8 cellular contexts compared by ENCODE assay signal in the genomic region with DNA sequence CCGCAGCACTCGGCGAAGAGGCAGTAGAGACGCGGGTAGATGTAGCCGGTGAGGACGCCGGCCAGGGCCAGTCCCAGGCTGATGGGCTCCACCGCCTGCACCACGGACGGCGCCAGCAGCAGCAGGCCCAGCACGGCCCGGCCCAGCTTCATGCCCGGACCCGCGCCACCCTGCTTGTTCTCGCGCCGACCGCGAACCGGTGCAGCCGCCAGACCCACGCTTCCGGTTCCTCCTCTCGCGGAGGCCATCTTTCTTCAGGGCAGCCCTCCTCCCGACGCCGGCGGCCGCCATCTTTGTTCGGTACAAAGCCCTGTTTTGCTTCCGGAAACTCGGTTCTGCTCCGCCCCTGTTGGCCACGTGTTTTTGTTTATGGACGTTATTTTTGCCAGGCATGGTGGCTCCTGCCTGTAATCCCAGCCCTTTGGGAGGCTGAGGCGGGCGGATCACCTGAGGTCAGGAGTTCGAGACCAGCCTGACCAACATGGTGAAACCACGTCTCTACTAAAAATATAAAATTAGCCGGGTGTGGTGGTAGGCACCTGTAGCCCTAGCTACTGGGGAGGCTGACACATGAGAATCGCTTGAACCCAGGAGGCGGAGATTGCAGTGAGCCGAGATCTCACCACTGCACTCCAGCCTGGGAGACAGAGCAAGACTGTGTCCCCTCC. TPM values are rescaled to one million over a fixed set of nuclear protein-coding genes. Genes with fewer than 3 reads are reported as not detected.
DNase-seq lines count a peak whose midpoint lies in the region; ATAC-seq and TF ChIP-seq lines count a peak whose summit lies in the region.

A gene with protein sequence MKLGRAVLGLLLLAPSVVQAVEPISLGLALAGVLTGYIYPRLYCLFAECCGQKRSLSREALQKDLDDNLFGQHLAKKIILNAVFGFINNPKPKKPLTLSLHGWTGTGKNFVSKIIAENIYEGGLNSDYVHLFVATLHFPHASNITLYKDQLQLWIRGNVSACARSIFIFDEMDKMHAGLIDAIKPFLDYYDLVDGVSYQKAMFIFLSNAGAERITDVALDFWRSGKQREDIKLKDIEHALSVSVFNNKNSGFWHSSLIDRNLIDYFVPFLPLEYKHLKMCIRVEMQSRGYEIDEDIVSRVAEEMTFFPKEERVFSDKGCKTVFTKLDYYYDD (minus strand): TSS at position 203 of the 668 bp plus-strand sequence. CDS start 51 bp downstream, at position 152.

- H3K27ac Mint-ChIP-seq in activated CD4-positive, alpha-beta memory T cell treated with anti-CD3 and anti-CD28 coated beads, Interleukin-2, amount 10 ng/mL, durations not matched to agents 7 days and 5 days: peak within 1 kb of the TSS; percentile 76

- peak within 1 kb of the TSS; percentile 82 for H3K4me3 ChIP-seq in lower leg skin (ENCODE audit: low read depth, poor library complexity, severe bottlenecking)

- CTCF ChIA-PET in activated CD4-positive, alpha-beta memory T cell treated with anti-CD3 and anti-CD28 coated beads, Interleukin-2, amount 10 ng/mL, durations not matched to agents 7 days and 5 days (lab: Charles Lee): interaction anchor here (0.6 kb wide), 1 partner anchor 108 kb away, joined by 4 read pairs; no protein-coding TSS in a partner anchor

- no peaks in the 10 kb centered on the region for H3K27me3 Mint-ChIP-seq in activated CD4-positive, alpha-beta memory T cell treated with anti-CD3 and anti-CD28 coated beads, Interleukin-2, amount 10 ng/mL, durations not matched to agents 7 days and 5 days

- DNase-seq in C1 segment of cervical spinal cord (lab: John Stamatoyannopoulos, UW) (peak; percentile 30 to 94 (median 88)), NCI-H82 treated with DMSO at 0.1 percent for 48 hours (lab: John Stamatoyannopoulos, UW; ENCODE audit: unreplicated experiment) (peak; percentile 92), ecto neural progenitor cell (ENCODE audit: low spot score) (peak; percentile 94), lower leg skin (ENCODE audit: low spot score in 2 of 2) (peak; percentile 96 to 99)
- peak; percentile 95 for DNase-seq in activated CD4-positive, alpha-beta memory T cell treated with anti-CD3 and anti-CD28 coated beads, Interleukin-2, amount 10 ng/mL, durations not matched to agents 7 days and 5 days
- peak; percentile 88 to 89 for DNase-seq in stimulated activated CD4-positive, alpha-beta T cell treated with anti-CD3 and anti-CD28 coated beads, Interleukin-4, amount 100 ng/mL, for 48 hours (ENCODE audit: low read depth in 2 of 2)

- no peaks in the 10 kb centered on the region for H3K9me3 Mint-ChIP-seq in activated CD4-positive, alpha-beta memory T cell treated with anti-CD3 and anti-CD28 coated beads, Interleukin-2, amount 10 ng/mL, durations not matched to agents 7 days and 5 days

- peak within 1 kb of the TSS; percentile 82 for H3K4me3 Mint-ChIP-seq in activated CD4-positive, alpha-beta memory T cell treated with anti-CD3 and anti-CD28 coated beads, Interleukin-2, amount 10 ng/mL, durations not matched to agents 7 days and 5 days

- H3K36me3 Mint-ChIP-seq in activated CD4-positive, alpha-beta memory T cell treated with anti-CD3 and anti-CD28 coated beads, Interleukin-2, amount 10 ng/mL, durations not matched to agents 7 days and 5 days (ENCODE audit: low read depth): peaks cover 40% of the 10 kb centered on the region

- POLR2A ChIA-PET in activated CD4-positive, alpha-beta memory T cell treated with anti-CD3 and anti-CD28 coated beads, Interleukin-2, amount 10 ng/mL, durations not matched to agents 7 days and 5 days (lab: Charles Lee): interaction anchor here (0.6 to 5.5 kb wide), 11 partner anchors 10 to 304 kb away, joined by 3 to 50 read pairs (median 4); partner anchors contain the start of genes C9orf78, TOR1B and USP20

- intact Hi-C loops in lower leg skin (cut with DNase I; ENCODE audit: low total_unique reads): no loop called here

- WGBS in lower leg skin, 2 donors: 5% methylated on average over 36 to 44 of the region's 47 CpGs

- no peak for TF ChIP-seq CTCF in lower leg skin (IDR thresholded peaks at IDR 0.05)

- peaks cover 15% of the 10 kb centered on the region for H3K4me1 Mint-ChIP-seq in activated CD4-positive, alpha-beta memory T cell treated with anti-CD3 and anti-CD28 coated beads, Interleukin-2, amount 10 ng/mL, durations not matched to agents 7 days and 5 days

- ATAC-seq in GM19395 (IDR thresholded peaks at IDR 0.05; ENCODE audit: unreplicated experiment): peak; percentile 95
- peak; percentile 78 for ATAC-seq in HG03571 (IDR thresholded peaks at IDR 0.05; ENCODE audit: unreplicated experiment)

- no peak for TF ChIP-seq POLR2A in lower leg skin (IDR thresholded peaks at IDR 0.05)

RNA-seq across cellular contexts. Expression of the gene that starts here (rescaled TPM):
- total RNA-seq in activated CD4-positive, alpha-beta memory T cell treated with anti-CD3 and anti-CD28 coated beads, Interleukin-2, amount 10 ng/mL, durations not matched to agents 7 days and 5 days: 10 to 100 TPM; 54.6 to 56.9 TPM
- total RNA-seq in lower leg skin: 10 to 100 TPM; 26.3 to 44.7 (median 37.7) TPM

Comparison
In these comparisons a context has a peak if more than half of its experiments do, and no peak if none do; other contexts are left out.
1. Peak in every context shown above with its lines: DNase-seq, ATAC-seq and H3K4me3 ChIP-seq.